In the genomic region with DNA sequence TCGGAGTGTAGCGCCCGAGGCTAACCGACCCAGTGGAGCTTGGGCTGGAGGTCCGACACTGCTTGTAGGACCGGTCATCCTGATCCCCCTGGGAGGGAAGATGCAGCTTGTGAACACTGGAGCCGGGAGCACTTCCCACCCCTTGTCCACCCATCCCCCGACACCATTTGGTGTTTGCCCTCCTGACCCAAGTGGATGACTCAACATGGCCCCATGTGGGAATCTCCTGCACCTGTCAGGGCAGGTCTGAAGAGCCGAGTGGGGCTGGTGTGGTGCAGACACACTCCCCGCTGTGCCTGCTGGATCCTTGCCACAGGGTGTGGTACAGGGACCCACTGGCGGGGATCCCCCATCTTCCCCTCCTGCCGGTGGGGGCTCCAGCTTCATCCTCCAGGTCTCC, we compare ENCODE assay signal across 2 cellular contexts.
TF ChIP-seq lines count a peak whose summit lies in the region.

No MANE protein-coding gene starts in this region.

TF ChIP-seq in H1, 55 proteins besides CTCF, POLR2A, EP300 and RAD21:
- TF ChIP-seq, protein P1, sequence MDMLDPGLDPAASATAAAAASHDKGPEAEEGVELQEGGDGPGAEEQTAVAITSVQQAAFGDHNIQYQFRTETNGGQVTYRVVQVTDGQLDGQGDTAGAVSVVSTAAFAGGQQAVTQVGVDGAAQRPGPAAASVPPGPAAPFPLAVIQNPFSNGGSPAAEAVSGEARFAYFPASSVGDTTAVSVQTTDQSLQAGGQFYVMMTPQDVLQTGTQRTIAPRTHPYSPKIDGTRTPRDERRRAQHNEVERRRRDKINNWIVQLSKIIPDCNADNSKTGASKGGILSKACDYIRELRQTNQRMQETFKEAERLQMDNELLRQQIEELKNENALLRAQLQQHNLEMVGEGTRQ (IDR thresholded peaks at IDR 0.05; ENCODE audit: low read length), result no peak
- TF ChIP-seq TCF12 (IDR thresholded peaks at IDR 0.05; ENCODE audit: low read depth, low read length), result no peak
- TF ChIP-seq EZH2 (IDR thresholded peaks at IDR 0.05; ENCODE audit: low read depth, low read length, severe bottlenecking), result no peak
- no peak for TF ChIP-seq NRF1 (IDR thresholded peaks at IDR 0.05; ENCODE audit: low read depth, low read length)
- no peak for TF ChIP-seq BCL11A (IDR thresholded peaks at IDR 0.05; ENCODE audit: low read depth in 2 of 2, low read length in 2 of 2)
- TF ChIP-seq ASH2L (IDR thresholded peaks at IDR 0.05; ENCODE audit: low read length), result no peak
- TF ChIP-seq GABPA (IDR thresholded peaks at IDR 0.05; ENCODE audit: borderline replicate concordance, insufficient read depth, low read length), result no peak
- TF ChIP-seq RBBP5 (IDR thresholded peaks at IDR 0.05; ENCODE audit: borderline replicate concordance, low read depth, low read length), result no peak
- TF ChIP-seq CBX5 (IDR thresholded peaks at IDR 0.05; ENCODE audit: low read depth, low read length), result no peak
- TF ChIP-seq, protein P2, sequence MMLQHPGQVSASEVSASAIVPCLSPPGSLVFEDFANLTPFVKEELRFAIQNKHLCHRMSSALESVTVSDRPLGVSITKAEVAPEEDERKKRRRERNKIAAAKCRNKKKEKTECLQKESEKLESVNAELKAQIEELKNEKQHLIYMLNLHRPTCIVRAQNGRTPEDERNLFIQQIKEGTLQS (IDR thresholded peaks at IDR 0.05; ENCODE audit: insufficient read depth, low read depth, low read length), result no peak
- TF ChIP-seq HDAC6 (IDR thresholded peaks at IDR 0.05; ENCODE audit: low read depth, low read length), result no peak
- no peak for TF ChIP-seq RNF2 (IDR thresholded peaks at IDR 0.05; ENCODE audit: borderline replicate concordance, low read depth, low read length, missing control alignments, poor library complexity, severe bottlenecking)

TF ChIP-seq in neural cell, 6 proteins besides CTCF, POLR2A, EP300 and RAD21 (continued from another document):
- TF ChIP-seq, protein P3, sequence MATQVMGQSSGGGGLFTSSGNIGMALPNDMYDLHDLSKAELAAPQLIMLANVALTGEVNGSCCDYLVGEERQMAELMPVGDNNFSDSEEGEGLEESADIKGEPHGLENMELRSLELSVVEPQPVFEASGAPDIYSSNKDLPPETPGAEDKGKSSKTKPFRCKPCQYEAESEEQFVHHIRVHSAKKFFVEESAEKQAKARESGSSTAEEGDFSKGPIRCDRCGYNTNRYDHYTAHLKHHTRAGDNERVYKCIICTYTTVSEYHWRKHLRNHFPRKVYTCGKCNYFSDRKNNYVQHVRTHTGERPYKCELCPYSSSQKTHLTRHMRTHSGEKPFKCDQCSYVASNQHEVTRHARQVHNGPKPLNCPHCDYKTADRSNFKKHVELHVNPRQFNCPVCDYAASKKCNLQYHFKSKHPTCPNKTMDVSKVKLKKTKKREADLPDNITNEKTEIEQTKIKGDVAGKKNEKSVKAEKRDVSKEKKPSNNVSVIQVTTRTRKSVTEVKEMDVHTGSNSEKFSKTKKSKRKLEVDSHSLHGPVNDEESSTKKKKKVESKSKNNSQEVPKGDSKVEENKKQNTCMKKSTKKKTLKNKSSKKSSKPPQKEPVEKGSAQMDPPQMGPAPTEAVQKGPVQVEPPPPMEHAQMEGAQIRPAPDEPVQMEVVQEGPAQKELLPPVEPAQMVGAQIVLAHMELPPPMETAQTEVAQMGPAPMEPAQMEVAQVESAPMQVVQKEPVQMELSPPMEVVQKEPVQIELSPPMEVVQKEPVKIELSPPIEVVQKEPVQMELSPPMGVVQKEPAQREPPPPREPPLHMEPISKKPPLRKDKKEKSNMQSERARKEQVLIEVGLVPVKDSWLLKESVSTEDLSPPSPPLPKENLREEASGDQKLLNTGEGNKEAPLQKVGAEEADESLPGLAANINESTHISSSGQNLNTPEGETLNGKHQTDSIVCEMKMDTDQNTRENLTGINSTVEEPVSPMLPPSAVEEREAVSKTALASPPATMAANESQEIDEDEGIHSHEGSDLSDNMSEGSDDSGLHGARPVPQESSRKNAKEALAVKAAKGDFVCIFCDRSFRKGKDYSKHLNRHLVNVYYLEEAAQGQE (IDR thresholded peaks at IDR 0.05; ENCODE audit: borderline replicate concordance), result no peak
